ENCODE assay signal across 8 cellular contexts in genomic region chr10:118721005-118721876, GRCh38. TPM values are rescaled to one million over a fixed set of nuclear protein-coding genes. Genes with fewer than 3 reads are reported as not detected.
DNase-seq lines count a peak whose midpoint lies in the region; ATAC-seq and TF ChIP-seq lines count a peak whose summit lies in the region.

No MANE protein-coding gene starts in this region.

- peak; percentile 29 for DNase-seq in natural killer cell
- no peak for DNase-seq in natural killer cell treated with Interleukin-12 subunit alpha and Interleukin-12 subunit beta and Interleukin-15 and Interleukin-18, amount 100 ng/mL, for 72 hours (ENCODE audit: low spot score)
- DNase-seq in coronary artery (ENCODE audit: low spot score): no peak
- peak; percentile 51 for DNase-seq in mesendoderm
- peak; percentile 48 for DNase-seq in stromal cell of bone marrow (ENCODE audit: low read depth)

- no peak overlapping the region for H3K23ac ChIP-seq in mesendoderm (ENCODE audit: low read length)

- H2BK5ac ChIP-seq in mesendoderm (ENCODE audit: low read length): no peak overlapping the region

- no peaks in the 10 kb centered on the region for H3K27me3 Mint-ChIP-seq in natural killer cell (ENCODE audit: low read depth in 2 of 2)
- no peaks in the 10 kb centered on the region for H3K27me3 Mint-ChIP-seq in natural killer cell treated with Interleukin-12 subunit alpha and Interleukin-12 subunit beta and Interleukin-15 and Interleukin-18, amount 100 ng/mL, for 72 hours

- intact Hi-C loops in natural killer cell (cut with micrococcal nuclease): loop anchor here (1.0 kb wide), 1 partner anchor 153 kb away; no protein-coding TSS in a partner anchor

- no peak overlapping the region for H2AFZ ChIP-seq in Loucy (ENCODE audit: low read length)

- no peaks in the 10 kb centered on the region for H3K4me1 ChIP-seq in Loucy (ENCODE audit: insufficient read depth, low read length, poor library complexity, severe bottlenecking)
- H3K4me1 ChIP-seq in mesendoderm (ENCODE audit: control insufficient read depth, low read depth, low read length): no peaks in the 10 kb centered on the region

- H3K9me3 Mint-ChIP-seq in natural killer cell: no peaks in the 10 kb centered on the region
- H3K9me3 Mint-ChIP-seq in natural killer cell treated with Interleukin-12 subunit alpha and Interleukin-12 subunit beta and Interleukin-15 and Interleukin-18, amount 100 ng/mL, for 72 hours: no peaks in the 10 kb centered on the region

- H2BK120ac ChIP-seq in mesendoderm (ENCODE audit: low read depth, low read length): no peak overlapping the region

- H3K56ac ChIP-seq in mesendoderm (ENCODE audit: low read length): no peak overlapping the region

- H3K79me2 ChIP-seq in Loucy (ENCODE audit: insufficient read depth, low read length) (peaks cover 40% of the 10 kb centered on the region), mesendoderm (ENCODE audit: control insufficient read depth, insufficient read depth, low read length) (peaks cover 4% of the 10 kb centered on the region)

- H3K27me3 ChIP-seq in Loucy (ENCODE audit: insufficient read depth, low read length, poor library complexity, severe bottlenecking) (no peaks in the 10 kb centered on the region), mesendoderm (ENCODE audit: insufficient read depth, low read length, poor library complexity) (no peaks in the 10 kb centered on the region)

- H3K4me2 ChIP-seq in Loucy (ENCODE audit: low read depth, low read length, poor library complexity, severe bottlenecking): no peak overlapping the region
- no peak overlapping the region for H3K4me2 ChIP-seq in mesendoderm (ENCODE audit: low read length)

- TF ChIP-seq CTCF in natural killer cell (IDR thresholded peaks at IDR 0.05) (peak; percentile 95), Loucy (conservative IDR thresholded peaks at IDR 0.05; ENCODE audit: low read length) (peak; percentile 92), VCaP (conservative IDR thresholded peaks at IDR 0.05) (peak; percentile 80), coronary artery (IDR thresholded peaks at IDR 0.05) (peak; percentile 87)

- H4K5ac ChIP-seq in mesendoderm (ENCODE audit: low read length): no peak overlapping the region

- H3K27ac ChIP-seq in VCaP (no peak overlapping the region), coronary artery (no peak overlapping the region), mesendoderm (ENCODE audit: low read depth, low read length) (no peak overlapping the region)

- peaks cover 3% of the 10 kb centered on the region; the same call in 1 of the 2 replicates for H3F3A ChIP-seq in Loucy (ENCODE audit: low read depth)

- no peak overlapping the region for H4K8ac ChIP-seq in mesendoderm (ENCODE audit: low read depth, low read length)

- no peak overlapping the region for H3K4me3 ChIP-seq in Loucy (ENCODE audit: low read length, poor library complexity, severe bottlenecking)
- H3K4me3 ChIP-seq in coronary artery: no peak overlapping the region
- no peak overlapping the region for H3K4me3 ChIP-seq in mesendoderm (ENCODE audit: low read length)

- no peak overlapping the region for H3K4me3 Mint-ChIP-seq in natural killer cell
- no peak overlapping the region for H3K4me3 Mint-ChIP-seq in natural killer cell treated with Interleukin-12 subunit alpha and Interleukin-12 subunit beta and Interleukin-15 and Interleukin-18, amount 100 ng/mL, for 72 hours

- no peak overlapping the region for H2BK15ac ChIP-seq in mesendoderm (replicated peaks; ENCODE audit: low read depth)

- no peak overlapping the region for H2AK5ac ChIP-seq in mesendoderm (ENCODE audit: low read length)

- H3K9ac ChIP-seq in Loucy (ENCODE audit: low read depth, low read length, poor library complexity, severe bottlenecking) (no peak overlapping the region), mesendoderm (ENCODE audit: low read length) (no peak overlapping the region)

- peaks cover 31% of the 10 kb centered on the region; the same call in 1 of the 2 replicates for H3K36me3 ChIP-seq in Loucy (ENCODE audit: insufficient read depth, low read length)
- no peaks in the 10 kb centered on the region for H3K36me3 ChIP-seq in mesendoderm (ENCODE audit: control insufficient read depth, insufficient read depth, low read length)

- peaks cover 25% of the 10 kb centered on the region for H4K20me1 ChIP-seq in Loucy (ENCODE audit: insufficient read depth, low read length, poor library complexity, severe bottlenecking)

- no peak overlapping the region for H3K4ac ChIP-seq in mesendoderm (ENCODE audit: low read depth, low read length)

- peaks cover 5% of the 10 kb centered on the region in 2 donors for H3K4me1 Mint-ChIP-seq in natural killer cell
- peaks cover 0 to 7% of the 10 kb centered on the region in 2 donors for H3K4me1 Mint-ChIP-seq in natural killer cell treated with Interleukin-12 subunit alpha and Interleukin-12 subunit beta and Interleukin-15 and Interleukin-18, amount 100 ng/mL, for 72 hours (ENCODE audit: low read depth in 2 of 2)

- WGBS in mesendoderm (ENCODE audit: extremely low coverage, insufficient coverage, low lambda C conversion rate): no CpG with 5 or more reads among the region's 5 CpGs

- no peaks in the 10 kb centered on the region for H3K36me3 Mint-ChIP-seq in natural killer cell
- H3K36me3 Mint-ChIP-seq in natural killer cell treated with Interleukin-12 subunit alpha and Interleukin-12 subunit beta and Interleukin-15 and Interleukin-18, amount 100 ng/mL, for 72 hours: no peaks in the 10 kb centered on the region

- H3K18ac ChIP-seq in mesendoderm (ENCODE audit: low read length): no peak overlapping the region

- peaks cover 5% of the 10 kb centered on the region for H3K79me1 ChIP-seq in mesendoderm (ENCODE audit: low read length)

- H3K9me3 ChIP-seq in Loucy (ENCODE audit: insufficient read depth, low read depth, low read length): no peaks in the 10 kb centered on the region

- peak overlapping the region in 1 of 2 donors; percentile 31 for H3K27ac Mint-ChIP-seq in natural killer cell
- H3K27ac Mint-ChIP-seq in natural killer cell treated with Interleukin-12 subunit alpha and Interleukin-12 subunit beta and Interleukin-15 and Interleukin-18, amount 100 ng/mL, for 72 hours: no peak overlapping the region

- ATAC-seq in natural killer cell: peak; percentile 65 to 73 (median 68)
- no peak for ATAC-seq in natural killer cell treated with Interleukin-12 subunit alpha and Interleukin-12 subunit beta and Interleukin-15 and Interleukin-18, amount 100 ng/mL, for 72 hours
- no peak for ATAC-seq in HG03571 (IDR thresholded peaks at IDR 0.05; ENCODE audit: unreplicated experiment)

- H3K9me2 ChIP-seq in Loucy (replicated peaks; ENCODE audit: low read depth, low read length): no peaks in the 10 kb centered on the region

RNA-seq across cellular contexts. Expression of gene CACUL1, which starts 33.5 kb away (rescaled TPM):
- 10 to 100 TPM; 45.4 to 65.9 (median 47.6) TPM for total RNA-seq in natural killer cell
- total RNA-seq in natural killer cell treated with Interleukin-12 subunit alpha and Interleukin-12 subunit beta and Interleukin-15 and Interleukin-18, amount 100 ng/mL, for 72 hours: 10 to 100 TPM; 28.9 to 29.9 TPM
- 46.3 TPM for polyA plus RNA-seq in mesendoderm (2013, experiment 1 of 2)
- 44.2 TPM for polyA plus RNA-seq in mesendoderm (2013, experiment 2 of 2)

Comparison
In these comparisons a context has a peak if more than half of its experiments do, and no peak if none do; other contexts are left out.
1. ATAC-seq: peak in natural killer cell (3 of 3); none in natural killer cell treated with Interleukin-12 subunit alpha and Interleukin-12 subunit beta and Interleukin-15 and Interleukin-18, amount 100 ng/mL, for 72 hours (0 of 2) and HG03571 (single experiment).
2. DNase-seq: peak in natural killer cell (single experiment), mesendoderm (single experiment) and stromal cell of bone marrow (single experiment); none in natural killer cell treated with Interleukin-12 subunit alpha and Interleukin-12 subunit beta and Interleukin-15 and Interleukin-18, amount 100 ng/mL, for 72 hours (single experiment) and coronary artery (single experiment).
3. Peak in every context shown above with its lines, with median percentiles within 50 percentile points of each other: CTCF ChIP-seq.